In the genomic region with DNA sequence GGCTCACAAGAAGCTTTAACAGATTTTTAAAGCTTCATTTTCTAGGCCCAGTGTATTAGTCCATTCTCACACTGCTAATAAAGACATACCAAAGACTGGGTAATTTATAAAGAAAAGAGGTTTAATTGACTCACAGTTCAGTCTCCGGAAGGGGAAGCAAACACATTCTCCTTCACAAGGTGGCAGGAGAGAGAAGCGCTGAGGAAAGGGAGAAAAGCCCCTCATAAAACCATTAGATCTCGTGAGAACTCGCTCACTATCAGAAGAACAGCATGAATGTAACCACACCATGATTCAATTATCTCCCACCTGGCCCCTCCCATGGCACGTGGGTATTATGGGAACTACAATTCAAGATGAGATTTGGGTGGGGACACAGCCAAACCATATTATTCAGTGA, we compare ENCODE assay signal across 11 cellular contexts. TPM values are rescaled to one million over a fixed set of nuclear protein-coding genes. Genes with fewer than 3 reads are reported as not detected.
A peak's percentile ranks its signal among the peaks of the same experiment; 100 is the strongest.
DNase-seq lines count a peak whose midpoint lies in the region; FAIRE-seq and TF ChIP-seq lines count a peak whose summit lies in the region.
"Not testable (repeated sequence)": the region's sequence is repeated elsewhere in the genome, so short reads cannot be mapped to it uniquely, and the experiment has no call there.
"Had no signal": no experiment of that assay in that cellular context is flagged by ENCODE, and none has a peak within 500 bp of the region (broad histone marks: within the 10 kb centered on the region; RNA-seq: fewer than 3 reads in every experiment).

No MANE protein-coding gene starts in this region.

- not testable (repeated sequence) for H3K79me1 ChIP-seq in H9 (ENCODE audit: insufficient read depth, low read depth, low read length, poor library complexity, severe bottlenecking); H1 (ENCODE audit: low read depth, low read length)

- not testable (repeated sequence) for H3K4me3 ChIP-seq in A673 (ENCODE audit: low read depth, low read length, poor library complexity, severe bottlenecking); H1 (ENCODE audit: extremely low read depth in 1 of 4, insufficient read depth in 2 of 4, low read depth in 3 of 4, low read length in 4 of 4); neural progenitor cell

- not testable (repeated sequence) for H3K56ac ChIP-seq in H9 (ENCODE audit: insufficient read length, low read depth, low read length); H1 (replicated peaks; ENCODE audit: insufficient read length, low read depth, low read length)

- not testable (repeated sequence) for H3K36me3 ChIP-seq in A673 (ENCODE audit: insufficient read depth, low read length, poor library complexity, severe bottlenecking); H1 (ENCODE audit: control insufficient read depth in 2 of 4, insufficient read depth in 4 of 4, low read length in 3 of 4); neural progenitor cell

- H2BK120ac ChIP-seq in H9 (ENCODE audit: low read depth, low read length, poor library complexity, severe bottlenecking); H1 (replicated peaks; ENCODE audit: low read depth, low read length): not testable (repeated sequence)

- H3K27ac Mint-ChIP-seq in H9, neural progenitor cell: not testable (repeated sequence)

- not testable (repeated sequence) for H3K23me2 ChIP-seq in H9 (ENCODE audit: insufficient read length, low read depth, low read length, poor library complexity, severe bottlenecking); H1 (ENCODE audit: low read depth, low read length)

- H2AK5ac ChIP-seq in H9 (ENCODE audit: insufficient read length, low read length); H1 (ENCODE audit: low read depth, low read length): not testable (repeated sequence)

- H2BK15ac ChIP-seq in H9 (ENCODE audit: low read depth, low read length); H1 (ENCODE audit: low read length): not testable (repeated sequence)

- H4K8ac ChIP-seq in H9 (replicated peaks; ENCODE audit: insufficient read length, low read depth, low read length); H1 (ENCODE audit: extremely low read depth, insufficient read depth, low read length): not testable (repeated sequence)

- intact Hi-C loops in A673 (cut with micrococcal nuclease; ENCODE audit: unreplicated experiment), result not testable (repeated sequence)

- H3K14ac ChIP-seq in H9 (ENCODE audit: insufficient read depth, low read length); H1 (ENCODE audit: insufficient read length): not testable (repeated sequence)

- not testable (repeated sequence) for H2BK12ac ChIP-seq in H9 (ENCODE audit: insufficient read length, low read depth, low read length); H1 (ENCODE audit: low read depth, low read length)

- FAIRE-seq in H1 (lab: Jason Lieb, UNC), result not testable (repeated sequence)

- H3F3A ChIP-seq in neural progenitor cell (ENCODE audit: low read depth), result not testable (repeated sequence)

- not testable (repeated sequence) for H2BK5ac ChIP-seq in H9 (ENCODE audit: insufficient read length, low read length); H1 (ENCODE audit: low read depth, low read length)

- TF ChIP-seq EP300 in H1 (IDR thresholded peaks at IDR 0.05; ENCODE audit: borderline replicate concordance in 1 of 2, low read depth in 2 of 2, low read length in 2 of 2), result not testable (repeated sequence)

- H3K27me3 Mint-ChIP-seq in H9 (ENCODE audit: low read depth); neural progenitor cell (ENCODE audit: insufficient read depth, low read depth): not testable (repeated sequence)

- not testable (repeated sequence) for H3K23ac ChIP-seq in H9 (ENCODE audit: insufficient read length, low read depth, low read length); H1 (ENCODE audit: insufficient read length)

- WGBS in H9 (ENCODE audit: extremely low coverage, insufficient read length, low lambda C conversion rate), result no CpG with 5 or more reads among the region's 5 CpGs
- 90% methylated on average over 4 of the region's 5 CpGs; no CpG with 5 or more reads in 1 of the 2 experiments for whole genome bisulfite sequencing in H1 (ENCODE audit: extremely low coverage in 1 of 2, insufficient coverage in 1 of 2, insufficient read length in 1 of 2, insufficient replicate concordance in 2 of 2, low coverage in 1 of 2, low lambda C conversion rate in 2 of 2, missing lambda C conversion rate in 1 of 2), 2 experiments

- not testable (repeated sequence) for H3K9me3 ChIP-seq in A673 (ENCODE audit: low read depth, low read length, poor library complexity, severe bottlenecking); H9 (ENCODE audit: control insufficient read depth, low read depth, low read length); H1 (ENCODE audit: insufficient read depth in 2 of 2, low read depth in 1 of 2, low read length in 1 of 2); neural progenitor cell (ENCODE audit: low read depth)

- peak; percentile 26; a peak in 2 of 4 replicates for TF ChIP-seq RAD21 in H1 (IDR thresholded peaks at IDR 0.05 in 1 of 2, conservative IDR thresholded peaks at IDR 0.05 in 1 of 2; ENCODE audit: low read depth in 2 of 2, low read length in 2 of 2)

- DNase-seq in A673 (ENCODE audit: low spot score); H9; H1 (ENCODE audit: low read depth in 1 of 2, low spot score in 2 of 2): not testable (repeated sequence)
- peak; percentile 6 for DNase-seq in NCI-H82 (lab: John Stamatoyannopoulos, UW)
- peak; percentile 9 for DNase-seq in SK-N-DZ (ENCODE audit: low spot score)
- DNase-seq in left kidney (ENCODE audit: low read depth, low spot score), result peak; percentile 7
- DNase-seq in neural progenitor cell (ENCODE audit: low spot score), result peak; percentile 43

- not testable (repeated sequence) for H3K27me3 ChIP-seq in A673 (replicated peaks; ENCODE audit: insufficient read depth, low read depth, low read length, poor library complexity); H9 (ENCODE audit: insufficient read depth, low read length); H1 (replicated peaks in 1 of 4; ENCODE audit: control insufficient read depth in 3 of 4, extremely low read depth in 1 of 4, insufficient read depth in 3 of 4, low read length in 3 of 4); neural progenitor cell

- H3K4me3 Mint-ChIP-seq in H9, neural progenitor cell: not testable (repeated sequence)

- H4K91ac ChIP-seq in H9 (ENCODE audit: insufficient read length, low read depth, low read length); H1 (replicated peaks; ENCODE audit: insufficient read length, low read length): not testable (repeated sequence)

- not testable (repeated sequence) for H4K5ac ChIP-seq in H9 (ENCODE audit: insufficient read length, low read depth, low read length); H1 (ENCODE audit: insufficient read length, low read depth, low read length)

- H3K4me1 ChIP-seq in A673 (ENCODE audit: insufficient read depth, low read length, poor library complexity, severe bottlenecking); H9 (ENCODE audit: insufficient read depth, low read length); H1 (replicated peaks in 1 of 4; ENCODE audit: control insufficient read depth in 3 of 4, insufficient read depth in 4 of 4, low read length in 3 of 4); neural progenitor cell: not testable (repeated sequence)

- not testable (repeated sequence) for H3K4me1 Mint-ChIP-seq in H9, neural progenitor cell

- not testable (repeated sequence) for H3K4ac ChIP-seq in H9 (ENCODE audit: low read depth, low read length); H1 (replicated peaks; ENCODE audit: insufficient read length, low read depth, low read length)

- not testable (repeated sequence) for H4K20me1 ChIP-seq in H9 (ENCODE audit: control insufficient read depth, insufficient read depth, insufficient read length); H1 (replicated peaks in 1 of 2; ENCODE audit: control insufficient read depth in 1 of 2, insufficient read depth in 2 of 2, low read length in 2 of 2); neural progenitor cell (ENCODE audit: low read depth)

- H3K27ac ChIP-seq in A673 (ENCODE audit: low read depth, low read length, poor library complexity, severe bottlenecking); H9 (ENCODE audit: insufficient read length, low read depth, low read length); H1 (ENCODE audit: low read depth, low read length); neural progenitor cell: not testable (repeated sequence)

- H3K18ac ChIP-seq in H9 (ENCODE audit: insufficient read length, low read depth, low read length); H1 (ENCODE audit: extremely low read depth, low read length): not testable (repeated sequence)

- H3T11ph ChIP-seq in H9 (ENCODE audit: low read length), result not testable (repeated sequence)

- not testable (repeated sequence) for H3K9me3 Mint-ChIP-seq in H9, neural progenitor cell

- CTCF ChIA-PET in A673 (lab: Charles Lee), result not testable (repeated sequence)
- CTCF ChIA-PET in H1 (lab: Charles Lee; ENCODE audit: partially characterized antibody), result interaction anchor here (0.5 to 1.4 kb wide), 6 partner anchors 8 to 272 kb away, joined by 3 to 4 read pairs (median 3); no protein-coding TSS in a partner anchor

- H2AFZ ChIP-seq in H9 (ENCODE audit: low read length); H1 (ENCODE audit: low read length): not testable (repeated sequence)
- H2AFZ ChIP-seq in neural progenitor cell (replicated peaks), result peak overlapping the region; percentile 19

- H3K79me2 ChIP-seq in H9 (ENCODE audit: insufficient read depth, low read length); H1 (ENCODE audit: control insufficient read depth in 1 of 2, insufficient read depth in 2 of 2, low read length in 2 of 2); neural progenitor cell (ENCODE audit: low read depth): not testable (repeated sequence)

- TF ChIP-seq CTCF in A673 (conservative IDR thresholded peaks at IDR 0.05; ENCODE audit: low read depth, low read length), result 0 out of 2 replicates have a peak, but pooled peaks have one; percentile 8
- TF ChIP-seq CTCF in H9 (conservative IDR thresholded peaks at IDR 0.05), result peak; percentile 52; the same call in 2 of the 3 replicates
- peak in 1 of 3 experiments; percentile 13; a peak in 1 of 4 replicates for TF ChIP-seq CTCF in H1 (IDR thresholded peaks at IDR 0.05; ENCODE audit: control extremely low read depth in 1 of 3, insufficient read depth in 1 of 3, low read depth in 1 of 3, low read length in 3 of 3)
- TF ChIP-seq CTCF in neural progenitor cell (IDR thresholded peaks at IDR 0.05), result peak; percentile 36

- not testable (repeated sequence) for BruUV-seq in A673 (replicated peaks; lab: Mats Ljungman, UMichigan)

- not testable (repeated sequence) for TF ChIP-seq POLR2A in H1 (IDR thresholded peaks at IDR 0.05; ENCODE audit: control extremely low read depth in 1 of 2, low read depth in 2 of 2, low read length in 2 of 2)

- not testable (repeated sequence) for H3K36me3 Mint-ChIP-seq in H9 (ENCODE audit: insufficient read depth in 1 of 3, low read depth in 3 of 3); neural progenitor cell

- not testable (repeated sequence) for H3K9ac ChIP-seq in H9 (ENCODE audit: extremely low read depth, insufficient read length, low read length); H1 (replicated peaks in 1 of 4; ENCODE audit: extremely low read depth in 1 of 4, low read depth in 3 of 4, low read length in 3 of 4); neural progenitor cell

- not testable (repeated sequence) for H3K4me2 ChIP-seq in H9 (ENCODE audit: insufficient read depth, insufficient read length, low read length); H1 (ENCODE audit: insufficient read depth in 1 of 2, low read depth in 2 of 2, low read length in 2 of 2); neural progenitor cell

- not testable (repeated sequence) for H2BK20ac ChIP-seq in H9 (ENCODE audit: low read depth, low read length, poor library complexity, severe bottlenecking); H1 (ENCODE audit: low read length)

- POLR2A ChIA-PET in A673 (lab: Charles Lee; ENCODE audit: low non-redundant PET); H1 (lab: Charles Lee; ENCODE audit: partially characterized antibody): not testable (repeated sequence)

RNA-seq across cellular contexts. Expression of gene LMBRD1, which starts 27.5 kb away (rescaled TPM):
- 19.8 and 21.1 TPM in 2 replicates for total RNA-seq in A673 (2021)
- total RNA-seq in H9 (2021), result 16.9 and 17.0 TPM in 2 replicates
- polyA plus RNA-seq in SK-N-DZ (2014; cell fraction: cytosol; rRNA removed), result 24.3 and 25.1 TPM in 2 replicates
- polyA plus RNA-seq in SK-N-DZ (2014; cell fraction: nucleus; rRNA removed), result 24.3 and 36.5 TPM in 2 replicates
- total RNA-seq in H1 (2021; fragmentation: NEBNext Ultra II Directional; extraction: Animal tissue kit (Norgen Biotek cat#: 25700)), result 15.1 and 16.8 TPM in 2 replicates
- 4.8 and 9.1 TPM in 2 replicates for polyA plus RNA-seq in H1 (2011; rRNA removed)
- 10.8 TPM for polyA plus RNA-seq in H1 (2011; cell fraction: cytosol; rRNA removed)
- 3.3 TPM for polyA plus RNA-seq in H1 (2011; cell fraction: nucleus; rRNA removed)
- polyA plus RNA-seq in H1 (2012, experiment 1 of 2), result 5.6 to 11.0 TPM (median 8.9 TPM) in 4 replicates
- polyA plus RNA-seq in H1 (2012, experiment 2 of 2), result 1.5 TPM
- 28.6 TPM for polyA plus RNA-seq in H1 (2013, experiment 1 of 2)
- polyA plus RNA-seq in H1 (2013, experiment 2 of 2), result 28.5 TPM
- 6.7 and 9.9 TPM in 2 replicates for polyA minus RNA-seq in H1 (2011; rRNA and poly(A)+ RNA removed)
- polyA minus RNA-seq in H1 (2011; cell fraction: cytosol; rRNA and poly(A)+ RNA removed), result 4.8 TPM
- 19.2 TPM for polyA minus RNA-seq in H1 (2011; cell fraction: nucleus; rRNA and poly(A)+ RNA removed)
- 24.8 and 41.1 TPM in 2 replicates for total RNA-seq in neural progenitor cell (ENCODE audit: low replicate concordance)

RNA-seq across cellular contexts. Expression of gene COL19A1, which starts 42.0 kb away (rescaled TPM):
- total RNA-seq in A673 (2021) (0.31 and 0.37 TPM in 2 replicates), H9 (2021) (not detected in 2 replicates), neural progenitor cell (ENCODE audit: low replicate concordance) (0.03 TPM in 1 of 2 replicates, not detected in the other)
- 0.99 and 1.6 TPM in 2 replicates for polyA plus RNA-seq in SK-N-DZ (2014; cell fraction: cytosol; rRNA removed)
- 1.9 and 2.0 TPM in 2 replicates for polyA plus RNA-seq in SK-N-DZ (2014; cell fraction: nucleus; rRNA removed)
- not detected in 2 replicates for total RNA-seq in H1 (2021; fragmentation: NEBNext Ultra II Directional; extraction: Animal tissue kit (Norgen Biotek cat#: 25700))
- not detected in 2 replicates for polyA plus RNA-seq in H1 (2011; rRNA removed)
- polyA plus RNA-seq in H1 (2011; cell fraction: cytosol; rRNA removed), result not detected
- polyA plus RNA-seq in H1 (2011; cell fraction: nucleus; rRNA removed), result not detected
- polyA plus RNA-seq in H1 (2012, experiment 1 of 2), result not detected in 4 replicates
- polyA plus RNA-seq in H1 (2012, experiment 2 of 2), result not detected
- polyA plus RNA-seq in H1 (2013, experiment 1 of 2), result 0.04 TPM
- polyA plus RNA-seq in H1 (2013, experiment 2 of 2), result not detected
- not detected in 2 replicates for polyA minus RNA-seq in H1 (2011; rRNA and poly(A)+ RNA removed)
- not detected for polyA minus RNA-seq in H1 (2011; cell fraction: cytosol; rRNA and poly(A)+ RNA removed)
- not detected for polyA minus RNA-seq in H1 (2011; cell fraction: nucleus; rRNA and poly(A)+ RNA removed)
- total RNA-seq: Calu3, G401, HT-29 had no signal
- polyA plus RNA-seq: A549 had no signal
